8 cellular contexts compared by ENCODE assay signal in the genomic region with DNA sequence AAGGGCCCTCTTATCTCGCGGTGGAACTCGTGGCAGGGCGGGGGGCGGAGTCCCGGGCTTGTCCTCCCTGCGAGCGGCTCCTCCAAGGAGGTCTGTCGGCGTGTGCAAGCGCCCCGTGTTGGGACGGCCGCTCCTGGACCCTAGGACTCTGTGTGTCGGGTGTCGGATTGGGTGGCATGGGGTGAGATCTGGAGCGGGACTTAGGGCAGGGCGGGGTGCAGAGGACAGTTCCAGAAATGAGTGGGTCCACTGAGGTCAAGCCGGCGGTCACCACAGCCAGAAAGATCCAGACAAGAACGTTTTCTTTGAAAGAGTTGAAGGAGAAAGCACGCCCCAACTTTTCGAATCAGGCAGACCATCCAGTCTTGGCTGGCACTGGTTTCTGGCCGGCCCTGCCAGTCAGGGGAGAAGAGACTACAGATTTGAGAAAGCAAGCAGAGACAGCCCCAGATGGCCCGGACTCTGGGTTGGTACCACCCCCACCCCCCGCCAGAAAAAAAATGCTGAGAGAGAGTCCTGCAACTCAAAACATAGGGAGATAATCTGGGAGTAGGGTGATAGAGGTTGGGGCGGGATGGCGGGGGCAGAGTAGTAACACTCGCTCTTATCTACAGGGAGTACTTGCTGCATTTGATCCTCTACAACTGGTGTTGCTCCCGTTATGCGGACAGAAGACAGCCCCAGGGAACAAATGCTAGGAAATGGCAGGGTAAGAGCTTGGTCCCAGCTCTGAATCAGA. TPM values are rescaled to one million over a fixed set of nuclear protein-coding genes. Genes with fewer than 3 reads are reported as not detected.
A peak's percentile ranks its signal among the peaks of the same experiment; 100 is the strongest.
DNase-seq lines count a peak whose midpoint lies in the region; ATAC-seq and TF ChIP-seq lines count a peak whose summit lies in the region.

No MANE protein-coding gene starts in this region.

- peaks cover 71% of the 10 kb centered on the region for H3K4me1 Mint-ChIP-seq in CD4-positive, alpha-beta T cell (ENCODE audit: low read depth)
- H3K4me1 Mint-ChIP-seq in activated naive CD8-positive, alpha-beta T cell treated with anti-CD3 and anti-CD28 coated beads, Interleukin-2, amount 50 U/mL, for 24 hours: peaks cover 54% of the 10 kb centered on the region

- 4 to 5% methylated on average over 31 of the region's 31 CpGs for WGBS in lower leg skin, 2 donors

- peaks cover 39% of the 10 kb centered on the region for H3K36me3 Mint-ChIP-seq in CD4-positive, alpha-beta T cell (ENCODE audit: low read depth)
- H3K36me3 Mint-ChIP-seq in activated naive CD8-positive, alpha-beta T cell treated with anti-CD3 and anti-CD28 coated beads, Interleukin-2, amount 50 U/mL, for 24 hours (ENCODE audit: low read depth): peaks cover 59% of the 10 kb centered on the region

- H3K9me3 ChIP-seq in CD4-positive, alpha-beta T cell (ENCODE audit: control insufficient read depth, low read length): no peaks in the 10 kb centered on the region

- H3K27me3 ChIP-seq in CD4-positive, alpha-beta T cell (ENCODE audit: control insufficient read depth, insufficient read depth, low read length): no peaks in the 10 kb centered on the region

- H3K4me3 Mint-ChIP-seq in CD4-positive, alpha-beta T cell: peak overlapping the region; percentile 96
- peak overlapping the region; percentile 100 for H3K4me3 Mint-ChIP-seq in activated naive CD8-positive, alpha-beta T cell treated with anti-CD3 and anti-CD28 coated beads, Interleukin-2, amount 50 U/mL, for 24 hours

- no peaks in the 10 kb centered on the region for H3K27me3 Mint-ChIP-seq in CD4-positive, alpha-beta T cell
- H3K27me3 Mint-ChIP-seq in activated naive CD8-positive, alpha-beta T cell treated with anti-CD3 and anti-CD28 coated beads, Interleukin-2, amount 50 U/mL, for 24 hours: peaks cover 2% of the 10 kb centered on the region

- TF ChIP-seq POLR2A in lower leg skin (IDR thresholded peaks at IDR 0.05): no peak

- H3K27ac Mint-ChIP-seq in CD4-positive, alpha-beta T cell: peak overlapping the region; percentile 93
- H3K27ac Mint-ChIP-seq in activated naive CD8-positive, alpha-beta T cell treated with anti-CD3 and anti-CD28 coated beads, Interleukin-2, amount 50 U/mL, for 24 hours: peak overlapping the region; percentile 100

- no peak for DNase-seq in CD4-positive, alpha-beta T cell
- no peak for DNase-seq in activated naive CD8-positive, alpha-beta T cell treated with anti-CD3 and anti-CD28 coated beads, Interleukin-2, amount 50 U/mL, for 24 hours
- DNase-seq in lower leg skin (ENCODE audit: low spot score in 2 of 2) (no peak), superior temporal gyrus (ENCODE audit: extremely low spot score) (no peak), DMS53 (lab: John Stamatoyannopoulos, UW) (no peak)

- intact Hi-C loops in CD4-positive, alpha-beta T cell (cut with DNase I, micrococcal nuclease): loop anchor here (1.0 to 10.0 kb wide), 6 partner anchors 21 to 412 kb away; partner anchors contain the start of gene ZMYND10 (in 2 of the 2)
- intact Hi-C loops in lower leg skin (cut with DNase I; ENCODE audit: low total_unique reads): no loop called here

- no peaks in the 10 kb centered on the region for H3K9me3 Mint-ChIP-seq in CD4-positive, alpha-beta T cell
- no peaks in the 10 kb centered on the region for H3K9me3 Mint-ChIP-seq in activated naive CD8-positive, alpha-beta T cell treated with anti-CD3 and anti-CD28 coated beads, Interleukin-2, amount 50 U/mL, for 24 hours

- TF ChIP-seq CTCF in CD4-positive, alpha-beta T cell (IDR thresholded peaks at IDR 0.05): no peak
- TF ChIP-seq CTCF in lower leg skin (IDR thresholded peaks at IDR 0.05): no peak

- peak overlapping the region; percentile 89 for H3K27ac ChIP-seq in CD4-positive, alpha-beta T cell (ENCODE audit: low read depth, low read length)

- no peak for ATAC-seq in CD4-positive, alpha-beta T cell (ENCODE audit: poor library complexity)
- ATAC-seq in HG03025 (IDR thresholded peaks at IDR 0.05; ENCODE audit: low FRiP score, unreplicated experiment) (peak; percentile 2), GM18858 (IDR thresholded peaks at IDR 0.05; ENCODE audit: unreplicated experiment) (no peak), GM21447 (IDR thresholded peaks at IDR 0.05; ENCODE audit: unreplicated experiment) (no peak)
- no peak for ATAC-seq in activated naive CD8-positive, alpha-beta T cell treated with anti-CD3 and anti-CD28 coated beads, Interleukin-2, amount 50 U/mL, for 24 hours

- POLR2A ChIA-PET in CD4-positive, alpha-beta T cell (lab: Charles Lee): interaction anchor here (0.6 to 20.8 kb wide), 12 partner anchors 7 to 888 kb away, joined by 3 to 446 read pairs (median 5); partner anchors contain the start of genes C3orf18, DCAF1, HEMK1 and MANF

- H3K4me3 ChIP-seq in lower leg skin (ENCODE audit: low read depth, poor library complexity, severe bottlenecking): peak overlapping the region; percentile 57

- CTCF ChIA-PET in CD4-positive, alpha-beta T cell (lab: Charles Lee): interaction anchor here (0.9 to 9.7 kb wide), 10 partner anchors 10 to 70 kb away, joined by 3 to 234 read pairs (median 4); partner anchors contain the start of genes C3orf18 and HEMK1

RNA-seq across cellular contexts. Expression of gene CISH, which starts 0.8 kb away (rescaled TPM):
- 1 to 10 TPM; 3.5 to 3.7 TPM for total RNA-seq in CD4-positive, alpha-beta T cell
- 10 to 100 TPM; 10.4 to 14.5 (median 12.9) TPM for total RNA-seq in lower leg skin

RNA-seq across cellular contexts. Expression of gene MAPKAPK3, which starts 4.5 kb away (rescaled TPM):
- total RNA-seq in CD4-positive, alpha-beta T cell: 10 to 100 TPM; 16.4 to 16.6 TPM
- 100 to 1,000 TPM in 2 of 4 donors, 10 to 100 TPM in 2; 65.2 to 128 (median 91.7) TPM for total RNA-seq in lower leg skin

RNA-seq across cellular contexts. Expression of gene HEMK1, which starts 43.1 kb away (rescaled TPM):
- 10 to 100 TPM; 12.4 to 14.6 TPM for total RNA-seq in CD4-positive, alpha-beta T cell
- total RNA-seq in lower leg skin: 1 to 10 TPM; 2.9 to 8.1 (median 4.8) TPM

RNA-seq across cellular contexts. Expression of gene C3orf18, which starts 44.9 kb away (rescaled TPM):
- 1 to 10 TPM; 3.9 to 5.2 TPM for total RNA-seq in CD4-positive, alpha-beta T cell
- 1 to 10 TPM in 3 of 4 donors, under 1 TPM in 1; 0.27 to 3.9 (median 2.0) TPM for total RNA-seq in lower leg skin
